ENCODE assay signal across 13 cellular contexts in the genomic region with DNA sequence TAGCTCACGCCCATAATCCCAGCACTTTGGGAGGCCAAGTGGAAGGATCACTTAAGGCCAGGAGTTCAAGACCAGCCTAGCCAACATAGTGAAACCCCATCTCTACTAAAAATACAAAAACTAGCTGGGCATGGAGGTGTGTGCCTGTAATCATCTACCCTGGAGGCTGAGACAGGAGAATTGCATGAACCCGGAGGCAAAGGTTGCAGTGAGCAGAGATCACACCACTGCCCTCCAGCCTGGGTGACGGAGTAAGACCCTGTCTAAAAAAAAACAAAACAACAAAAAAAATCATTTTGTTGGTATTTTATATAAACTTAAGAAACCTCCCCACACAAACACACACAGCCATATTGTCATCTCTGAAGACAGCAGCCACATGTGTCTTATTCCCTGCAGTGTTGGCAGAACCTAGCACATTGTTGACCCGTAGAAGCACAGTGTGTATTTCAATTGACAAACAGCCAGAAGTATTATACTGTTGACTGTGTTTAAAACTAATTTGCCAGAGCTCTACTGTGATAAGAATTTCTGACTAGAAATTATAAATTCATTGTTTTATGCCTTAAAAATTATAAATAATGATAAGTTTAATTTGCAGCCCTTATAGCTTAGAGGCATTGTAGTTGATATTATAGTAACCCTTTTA.
DNase-seq lines count a peak whose midpoint lies in the region; ATAC-seq, FAIRE-seq and TF ChIP-seq lines count a peak whose summit lies in the region.
"Had no signal": no experiment of that assay in that cellular context is flagged by ENCODE, and none has a peak within 500 bp of the region (broad histone marks: within the 10 kb centered on the region; RNA-seq: fewer than 3 reads in every experiment).

No MANE protein-coding gene starts in this region.

- no peak for TF ChIP-seq CTCF in K562 (IDR thresholded peaks at IDR 0.05 in 2 of 3, conservative IDR thresholded peaks at IDR 0.05 in 1 of 3; ENCODE audit: insufficient read depth in 2 of 3, low read depth in 1 of 3, low read length in 3 of 3)
- TF ChIP-seq CTCF in liver (IDR thresholded peaks at IDR 0.05; ENCODE audit: low read depth, low read length, missing input control): no peak

- H3K9ac ChIP-seq in K562 (ENCODE audit: insufficient read depth in 1 of 2, low read depth in 2 of 2, low read length in 2 of 2) (no peak overlapping the region), liver (ENCODE audit: low read depth in 1 of 2, low read length in 2 of 2) (no peak overlapping the region), mesendoderm (ENCODE audit: low read length) (no peak overlapping the region)

- no peak overlapping the region for H2BK5ac ChIP-seq in mesendoderm (ENCODE audit: low read length)

- H3K27ac ChIP-seq in K562 (ENCODE audit: extremely low read depth, low read depth, low read length) (no peak overlapping the region), liver (ENCODE audit: low read depth in 1 of 2, low read length in 2 of 2) (no peak overlapping the region), mesendoderm (ENCODE audit: low read depth, low read length) (no peak overlapping the region)

- no peak for DNase-seq in K562 (ENCODE audit: extremely low read depth in 1 of 4, low spot score in 3 of 4)
- DNase-seq in 8988T: no peak
- DNase-seq in mesendoderm: no peak
- DNase-seq: BE2C; CD8-positive, alpha-beta memory T cell; DND-41 had no signal

- TF ChIP-seq RAD21 in K562 (CRISPR knock-in tag; conservative IDR thresholded peaks at IDR 0.05 in 1 of 2, IDR thresholded peaks at IDR 0.05 in 1 of 2) (no peak), liver (IDR thresholded peaks at IDR 0.05) (no peak)

- 86% methylated on average over 4 of the region's 4 CpGs for WGBS in K562 (ENCODE audit: insufficient coverage, low coverage, missing lambda C conversion rate)
- WGBS in liver: 61% methylated on average over 4 of the region's 4 CpGs
- WGBS in mesendoderm (ENCODE audit: extremely low coverage, insufficient coverage, low lambda C conversion rate): no CpG with 5 or more reads among the region's 4 CpGs

- in situ Hi-C loops in K562 (cut with MboI): no loop called here

- FAIRE-seq in K562 (lab: Jason Lieb, UNC): no peak
- FAIRE-seq: GM12878 had no signal

- no peaks in the 10 kb centered on the region for H3K27me3 ChIP-seq in K562 (ENCODE audit: control insufficient read depth in 2 of 2, insufficient read depth in 2 of 2, low read length in 2 of 2)
- no peaks in the 10 kb centered on the region for H3K27me3 ChIP-seq in liver (ENCODE audit: control insufficient read depth in 4 of 4, insufficient read depth in 4 of 4, low read length in 3 of 4)
- no peaks in the 10 kb centered on the region for H3K27me3 ChIP-seq in mesendoderm (ENCODE audit: insufficient read depth, low read length, poor library complexity)
- H3K27me3 ChIP-seq: BE2C had no signal

- H3K9me1 ChIP-seq in K562 (ENCODE audit: control insufficient read depth, insufficient read depth, low read length): no peaks in the 10 kb centered on the region

- H4K5ac ChIP-seq in mesendoderm (ENCODE audit: low read length): no peak overlapping the region

- no peak for TF ChIP-seq EP300 in K562 (IDR thresholded peaks at IDR 0.05; ENCODE audit: low read length)

- H3K56ac ChIP-seq in mesendoderm (ENCODE audit: low read length): no peak overlapping the region

- H3K4me2 ChIP-seq in K562 (ENCODE audit: insufficient read depth, low read length) (no peak overlapping the region), mesendoderm (ENCODE audit: low read length) (no peak overlapping the region)
- H3K4me2 ChIP-seq: GM23338 had no signal

- H3K9me3 ChIP-seq in K562 (replicated peaks; ENCODE audit: control insufficient read depth, insufficient read depth, low read depth, low read length) (no peaks in the 10 kb centered on the region), liver (ENCODE audit: control insufficient read depth in 4 of 4, low read length in 3 of 4) (no peaks in the 10 kb centered on the region)
- H3K9me3 ChIP-seq: BE2C had no signal

- H3K4me3 ChIP-seq in K562 (no peak overlapping the region), liver (ENCODE audit: low read depth in 1 of 3, low read length in 3 of 3) (no peak overlapping the region), mesendoderm (ENCODE audit: low read length) (no peak overlapping the region)
- H3K4me3 ChIP-seq: GM12878, GM23338 had no signal

- ATAC-seq in GM18868 (IDR thresholded peaks at IDR 0.05; ENCODE audit: unreplicated experiment): peak; percentile 15
- ATAC-seq in GM21619 (IDR thresholded peaks at IDR 0.05; ENCODE audit: unreplicated experiment): peak; percentile 13
- ATAC-seq in K562: peak; percentile 35; the same call in 2 of the 3 replicates
- ATAC-seq in GM21381 (IDR thresholded peaks at IDR 0.05; ENCODE audit: unreplicated experiment): no peak
- ATAC-seq in HG02678 (IDR thresholded peaks at IDR 0.05; ENCODE audit: unreplicated experiment): no peak

- no peak overlapping the region for H2AK5ac ChIP-seq in mesendoderm (ENCODE audit: low read length)

- CTCF ChIA-PET in K562 (lab: Yijun Ruan, JAX; ENCODE audit: low intra/inter-chr PET ratio): interaction anchor here (0.9 kb wide), 1 partner anchor 196 kb away, joined by 3 read pairs; no protein-coding TSS in a partner anchor

- no peak overlapping the region for H3K18ac ChIP-seq in mesendoderm (ENCODE audit: low read length)

- no peak overlapping the region for H2AFZ ChIP-seq in K562 (ENCODE audit: low read depth, low read length)
- H2AFZ ChIP-seq: GM23338 had no signal

- H3K36me3 ChIP-seq in K562 (ENCODE audit: control insufficient read depth, insufficient read depth, low read length) (peaks cover 2% of the 10 kb centered on the region; the same call in 1 of the 3 replicates), liver (ENCODE audit: control insufficient read depth in 4 of 4, insufficient read depth in 3 of 4, low read depth in 1 of 4, low read length in 3 of 4) (peaks cover 0 to 1% (median 0%) of the 10 kb centered on the region in 4 donors), mesendoderm (ENCODE audit: control insufficient read depth, insufficient read depth, low read length) (no peaks in the 10 kb centered on the region)
- H3K36me3 ChIP-seq: BE2C had no signal

- no peak; the same call in 1 of the 2 replicates for TF ChIP-seq POLR2A in K562 (conservative IDR thresholded peaks at IDR 0.05)

- intact Hi-C loops in K562 (cut with micrococcal nuclease): loop anchor here (1.0 to 5.0 kb wide), 2 partner anchors 83 to 196 kb away; partner anchors contain the start of gene FRZB

- no peak overlapping the region for H4K8ac ChIP-seq in mesendoderm (ENCODE audit: low read depth, low read length)

- H4K20me1 ChIP-seq in K562 (replicated peaks; ENCODE audit: control insufficient read depth, insufficient read depth, low read length): no peaks in the 10 kb centered on the region

- H2BK15ac ChIP-seq in mesendoderm (replicated peaks; ENCODE audit: low read depth): no peak overlapping the region

- H3K79me2 ChIP-seq in K562 (ENCODE audit: control insufficient read depth, insufficient read depth, low read length) (no peaks in the 10 kb centered on the region), mesendoderm (ENCODE audit: control insufficient read depth, insufficient read depth, low read length) (no peaks in the 10 kb centered on the region)

- H3K4ac ChIP-seq in mesendoderm (ENCODE audit: low read depth, low read length): no peak overlapping the region

- POLR2A ChIA-PET in K562 (lab: Yijun Ruan, JAX): no interaction called here

- no peaks in the 10 kb centered on the region for H3K79me1 ChIP-seq in mesendoderm (ENCODE audit: low read length)

- BruUV-seq in K562 (replicated peaks; lab: Mats Ljungman, UMichigan): no TSS peak

- no peak overlapping the region for H3K23ac ChIP-seq in mesendoderm (ENCODE audit: low read length)

- H3K4me1 ChIP-seq in K562 (replicated peaks in 1 of 2; ENCODE audit: control insufficient read depth in 2 of 2, insufficient read depth in 2 of 2, low read length in 2 of 2) (no peaks in the 10 kb centered on the region; a peak in 2 of 5 replicates), liver (ENCODE audit: control insufficient read depth in 4 of 4, insufficient read depth in 4 of 4, low read length in 3 of 4) (peaks cover 0 to 12% (median 10%) of the 10 kb centered on the region in 4 donors), mesendoderm (ENCODE audit: control insufficient read depth, low read depth, low read length) (no peaks in the 10 kb centered on the region)
- H3K4me1 ChIP-seq: BE2C had no signal

- H2BK120ac ChIP-seq in mesendoderm (ENCODE audit: low read depth, low read length): no peak overlapping the region

TF ChIP-seq in K562, 482 proteins besides CTCF, POLR2A, EP300 and RAD21 (continues in another document):
- TF ChIP-seq MYC (IDR thresholded peaks at IDR 0.05; ENCODE audit: low read depth, low read length): no peak
- TF ChIP-seq MYC (CRISPR knock-in tag; IDR thresholded peaks at IDR 0.05; ENCODE audit: borderline replicate concordance, low read depth): no peak
- TF ChIP-seq SRF (CRISPR knock-in tag; IDR thresholded peaks at IDR 0.05): no peak
- TF ChIP-seq NFE2L1 (tag; IDR thresholded peaks at IDR 0.05; ENCODE audit: borderline replicate concordance, low read depth): no peak
- TF ChIP-seq SRSF9 (IDR thresholded peaks at IDR 0.05; ENCODE audit: borderline replicate concordance, low read depth, low read length): no peak
- TF ChIP-seq ZNF316 (IDR thresholded peaks at IDR 0.05): 0 out of 2 replicates have a peak, but pooled peaks have one; percentile 28

TF ChIP-seq in liver, 16 proteins besides CTCF, POLR2A, EP300 and RAD21:
- TF ChIP-seq HNF4A (conservative IDR thresholded peaks at IDR 0.05): peak; percentile 41 to 60
- no peak for TF ChIP-seq YY1 (IDR thresholded peaks at IDR 0.05)
- no peak for TF ChIP-seq ZBTB33 (IDR thresholded peaks at IDR 0.05)
- TF ChIP-seq, protein P1, sequence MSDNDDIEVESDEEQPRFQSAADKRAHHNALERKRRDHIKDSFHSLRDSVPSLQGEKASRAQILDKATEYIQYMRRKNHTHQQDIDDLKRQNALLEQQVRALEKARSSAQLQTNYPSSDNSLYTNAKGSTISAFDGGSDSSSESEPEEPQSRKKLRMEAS (IDR thresholded peaks at IDR 0.05): no peak

Comparison
In these comparisons a context has a peak if more than half of its experiments do, and no peak if none do; other contexts are left out.
1. ATAC-seq: peak in GM18868 (single experiment), GM21619 (single experiment) and K562 (single experiment); none in GM21381 (single experiment) and HG02678 (single experiment).